In the genomic region with DNA sequence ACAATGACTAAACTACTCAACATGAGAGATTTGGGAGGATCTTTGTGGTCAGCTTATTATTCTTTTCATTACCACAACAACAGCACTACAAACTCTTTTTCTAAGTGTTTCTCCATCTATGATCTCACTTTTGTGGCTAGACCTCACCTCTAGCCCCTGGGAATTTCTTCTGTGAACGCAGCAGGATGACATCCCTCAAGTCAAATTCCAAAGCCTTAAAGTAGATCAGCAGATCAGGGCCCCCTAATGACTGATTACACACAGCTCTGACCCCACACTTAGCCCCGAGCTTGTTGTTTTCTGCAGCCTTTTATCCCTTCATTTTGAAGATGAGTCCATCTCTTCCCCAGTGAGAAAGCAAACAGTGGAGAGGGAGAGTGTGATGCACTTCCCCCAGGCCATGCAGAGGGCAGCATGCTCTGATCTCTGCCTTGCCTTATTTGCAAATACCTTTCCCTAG, we compare ENCODE assay signal across 15 cellular contexts. TPM values are rescaled to one million over a fixed set of nuclear protein-coding genes. Genes with fewer than 3 reads are reported as not detected.
DNase-seq lines count a peak whose midpoint lies in the region; ATAC-seq, FAIRE-seq and TF ChIP-seq lines count a peak whose summit lies in the region.
"Had no signal": no experiment of that assay in that cellular context is flagged by ENCODE, and none has a peak within 500 bp of the region (broad histone marks: within the 10 kb centered on the region; RNA-seq: fewer than 3 reads in every experiment).

No MANE protein-coding gene starts in this region.

- H3K27me3 Mint-ChIP-seq in endodermal cell (ENCODE audit: insufficient read depth) (peaks cover 73% of the 10 kb centered on the region), progenitor cell of endocrine pancreas (peaks cover 2% of the 10 kb centered on the region)
- no peaks in the 10 kb centered on the region for H3K27me3 Mint-ChIP-seq in activated T-helper 2 cell treated with anti-CD3 and anti-CD28 coated beads, Interferon-gamma antibody, Interleukin-2, Interleukin-4, amounts not matched to agents 10 μg/mL and 5 μg/mL and 100 μg/mL, durations not matched to agents 14 hours and 24 hours and 36 hours (ENCODE audit: low read depth)
- peaks cover 0 to 13% of the 10 kb centered on the region in 2 donors for H3K27me3 Mint-ChIP-seq in CD8-positive, alpha-beta memory T cell

- H3K9me3 Mint-ChIP-seq in endodermal cell (peaks cover 6% of the 10 kb centered on the region), progenitor cell of endocrine pancreas (ENCODE audit: low read depth) (peaks cover 3% of the 10 kb centered on the region)
- H3K9me3 Mint-ChIP-seq in activated T-helper 2 cell treated with anti-CD3 and anti-CD28 coated beads, Interferon-gamma antibody, Interleukin-2, Interleukin-4, amounts not matched to agents 10 μg/mL and 5 μg/mL and 100 μg/mL, durations not matched to agents 14 hours and 24 hours and 36 hours: no peaks in the 10 kb centered on the region
- H3K9me3 Mint-ChIP-seq in CD8-positive, alpha-beta memory T cell: peaks cover 0 to 1% (median 0%) of the 10 kb centered on the region in 5 donors

- H3K27ac Mint-ChIP-seq in endodermal cell (no peak overlapping the region), progenitor cell of endocrine pancreas (no peak overlapping the region)
- no peak overlapping the region for H3K27ac Mint-ChIP-seq in activated T-helper 2 cell treated with anti-CD3 and anti-CD28 coated beads, Interferon-gamma antibody, Interleukin-2, Interleukin-4, amounts not matched to agents 10 μg/mL and 5 μg/mL and 100 μg/mL, durations not matched to agents 14 hours and 24 hours and 36 hours
- no peak overlapping the region for H3K27ac Mint-ChIP-seq in CD8-positive, alpha-beta memory T cell
- H3K27ac Mint-ChIP-seq: immature natural killer cell, nephron, T-helper 17 cell had no signal

- no peaks in the 10 kb centered on the region for H3K36me3 ChIP-seq in endodermal cell (ENCODE audit: control insufficient read depth, insufficient read depth, low read length)
- no peaks in the 10 kb centered on the region for H3K36me3 ChIP-seq in CD8-positive, alpha-beta memory T cell (ENCODE audit: insufficient read depth, low read length)

- TF ChIP-seq CTCF in endodermal cell (conservative IDR thresholded peaks at IDR 0.05) (peak; percentile 63), progenitor cell of endocrine pancreas (IDR thresholded peaks at IDR 0.05; ENCODE audit: unreplicated experiment) (peak; percentile 9)

- DNase-seq in GM04503 (ENCODE audit: low read depth): peak; percentile 78
- DNase-seq in NCI-H69 (lab: John Stamatoyannopoulos, UW): peak; percentile 56
- DNase-seq in endodermal cell: peak; percentile 86
- DNase-seq in progenitor cell of endocrine pancreas (ENCODE audit: low spot score, unreplicated experiment): no peak
- no peak for DNase-seq in activated T-helper 2 cell treated with anti-CD3 and anti-CD28 coated beads, Interferon-gamma antibody, Interleukin-2, Interleukin-4, amounts not matched to agents 10 μg/mL and 5 μg/mL and 100 μg/mL, durations not matched to agents 14 hours and 24 hours and 36 hours (ENCODE audit: low spot score)
- no peak for DNase-seq in CD8-positive, alpha-beta memory T cell
- no peak for DNase-seq in GM12891 (ENCODE audit: insufficient read length, low spot score)
- DNase-seq: amygdala; DMS79; immature natural killer cell; NCI-H187 treated with DMSO at 0.1 percent for 48 hours; stimulated activated CD4-positive, alpha-beta T cell treated with anti-CD3 and anti-CD28 coated beads, Interleukin-15, amount 100 ng/mL, for 24 hours; T-helper 17 cell had no signal

- H3K36me3 Mint-ChIP-seq in endodermal cell (ENCODE audit: low read depth): no peaks in the 10 kb centered on the region
- no peaks in the 10 kb centered on the region for H3K36me3 Mint-ChIP-seq in progenitor cell of endocrine pancreas (ENCODE audit: insufficient read depth)
- no peaks in the 10 kb centered on the region for H3K36me3 Mint-ChIP-seq in activated T-helper 2 cell treated with anti-CD3 and anti-CD28 coated beads, Interferon-gamma antibody, Interleukin-2, Interleukin-4, amounts not matched to agents 10 μg/mL and 5 μg/mL and 100 μg/mL, durations not matched to agents 14 hours and 24 hours and 36 hours (ENCODE audit: low read depth)
- no peaks in the 10 kb centered on the region for H3K36me3 Mint-ChIP-seq in CD8-positive, alpha-beta memory T cell
- H3K36me3 Mint-ChIP-seq: immature natural killer cell had no signal

- intact Hi-C loops in activated T-helper 2 cell treated with anti-CD3 and anti-CD28 coated beads, Interferon-gamma antibody, Interleukin-2, Interleukin-4, amounts not matched to agents 10 μg/mL and 5 μg/mL and 100 μg/mL, durations not matched to agents 14 hours and 24 hours and 36 hours (cut with micrococcal nuclease): no loop called here

- CTCF ChIA-PET in CD8-positive, alpha-beta memory T cell (lab: Charles Lee): no interaction called here

- H3K4me1 ChIP-seq in endodermal cell (ENCODE audit: control insufficient read depth, insufficient read depth, low read length): no peaks in the 10 kb centered on the region
- H3K4me1 ChIP-seq in CD8-positive, alpha-beta memory T cell (ENCODE audit: insufficient read depth, low read length): no peaks in the 10 kb centered on the region

- no peak for TF ChIP-seq POLR2A in GM12891 (IDR thresholded peaks at IDR 0.05; ENCODE audit: low read depth, low read length)

- no peak overlapping the region for H3K4me3 Mint-ChIP-seq in endodermal cell
- H3K4me3 Mint-ChIP-seq in progenitor cell of endocrine pancreas (ENCODE audit: low read depth): no peak overlapping the region
- no peak overlapping the region for H3K4me3 Mint-ChIP-seq in activated T-helper 2 cell treated with anti-CD3 and anti-CD28 coated beads, Interferon-gamma antibody, Interleukin-2, Interleukin-4, amounts not matched to agents 10 μg/mL and 5 μg/mL and 100 μg/mL, durations not matched to agents 14 hours and 24 hours and 36 hours (ENCODE audit: low read depth)
- H3K4me3 Mint-ChIP-seq in CD8-positive, alpha-beta memory T cell: no peak overlapping the region
- H3K4me3 Mint-ChIP-seq: immature natural killer cell, nephron, T-helper 17 cell had no signal

- H3K27ac ChIP-seq in endodermal cell (ENCODE audit: low read depth, low read length): no peak overlapping the region
- H3K27ac ChIP-seq in CD8-positive, alpha-beta memory T cell (ENCODE audit: low read depth, low read length): no peak overlapping the region

- H3K4me1 Mint-ChIP-seq in endodermal cell (peaks cover 15% of the 10 kb centered on the region), progenitor cell of endocrine pancreas (ENCODE audit: low read depth) (no peaks in the 10 kb centered on the region)
- H3K4me1 Mint-ChIP-seq in activated T-helper 2 cell treated with anti-CD3 and anti-CD28 coated beads, Interferon-gamma antibody, Interleukin-2, Interleukin-4, amounts not matched to agents 10 μg/mL and 5 μg/mL and 100 μg/mL, durations not matched to agents 14 hours and 24 hours and 36 hours (ENCODE audit: low read depth): no peaks in the 10 kb centered on the region
- H3K4me1 Mint-ChIP-seq in CD8-positive, alpha-beta memory T cell: no peaks in the 10 kb centered on the region
- H3K4me1 Mint-ChIP-seq: immature natural killer cell, T-helper 17 cell had no signal

- 0 to 13% methylated on average over 1 to 2 of the region's 2 CpGs for WGBS in endodermal cell (ENCODE audit: insufficient coverage in 1 of 2, insufficient read length in 1 of 2), 2 experiments

- H3K9ac ChIP-seq in endodermal cell (ENCODE audit: extremely low read depth, low read length, poor library complexity, severe bottlenecking): no peak overlapping the region

- no peak for ATAC-seq in GM18520 (IDR thresholded peaks at IDR 0.05; ENCODE audit: unreplicated experiment)
- ATAC-seq: T-helper 17 cell had no signal

- POLR2A ChIA-PET in CD8-positive, alpha-beta memory T cell (lab: Charles Lee): no interaction called here

- no peak for FAIRE-seq in GM12891 (lab: Jason Lieb, UNC)

- no peak overlapping the region for H3K4me3 ChIP-seq in endodermal cell (ENCODE audit: low read length)
- no peak overlapping the region for H3K4me3 ChIP-seq in CD8-positive, alpha-beta memory T cell (ENCODE audit: low read length)

- peaks cover 72% of the 10 kb centered on the region for H3K27me3 ChIP-seq in endodermal cell (ENCODE audit: control insufficient read depth, insufficient read depth, low read length, poor library complexity, severe bottlenecking)
- no peaks in the 10 kb centered on the region for H3K27me3 ChIP-seq in CD8-positive, alpha-beta memory T cell (ENCODE audit: insufficient read depth, low read length, poor library complexity, severe bottlenecking)

- no peaks in the 10 kb centered on the region for H3K9me3 ChIP-seq in endodermal cell (ENCODE audit: control insufficient read depth, low read length)
- no peaks in the 10 kb centered on the region for H3K9me3 ChIP-seq in CD8-positive, alpha-beta memory T cell (ENCODE audit: low read length)

TF ChIP-seq in GM12891, 5 proteins besides CTCF, POLR2A, EP300 and RAD21:
- TF ChIP-seq PAX5 (IDR thresholded peaks at IDR 0.05; ENCODE audit: insufficient read depth, low read length, severe bottlenecking): no peak
- TF ChIP-seq POU2F2 (IDR thresholded peaks at IDR 0.05; ENCODE audit: low read depth, low read length): no peak
- no peak for TF ChIP-seq SPI1 (IDR thresholded peaks at IDR 0.05; ENCODE audit: low read depth, low read length)
- TF ChIP-seq POLR2AphosphoS5 (IDR thresholded peaks at IDR 0.05; ENCODE audit: low read depth, low read length): no peak
- no peak for TF ChIP-seq TAF1 (IDR thresholded peaks at IDR 0.05; ENCODE audit: low read depth, low read length)

RNA-seq across cellular contexts. Expression of gene TFAM, which starts 27.3 kb away (rescaled TPM):
- total RNA-seq in endodermal cell: 10 to 100 TPM; 68.6 to 72.9 TPM
- 39.5 TPM for polyA plus RNA-seq in endodermal cell (2013, experiment 1 of 2)
- polyA plus RNA-seq in endodermal cell (2013, experiment 2 of 2): 43.1 TPM
- 53.5 and 60.7 TPM in 2 replicates for total RNA-seq in progenitor cell of endocrine pancreas
- total RNA-seq in activated T-helper 2 cell treated with anti-CD3 and anti-CD28 coated beads, Interferon-gamma antibody, Interleukin-2, Interleukin-4, amounts not matched to agents 10 μg/mL and 5 μg/mL and 100 μg/mL, durations not matched to agents 14 hours and 24 hours and 36 hours: 85.0 and 86.6 TPM in 2 replicates
- 100 to 1,000 TPM; 124 to 136 TPM for total RNA-seq in CD8-positive, alpha-beta memory T cell
- 50.6 TPM for polyA plus RNA-seq in CD8-positive, alpha-beta memory T cell
- polyA plus RNA-seq in GM12891 (2012; ENCODE audit: low read depth, missing spikeins): 59.9 TPM

Comparison
In these comparisons a context has a peak if more than half of its experiments do, and no peak if none do; other contexts are left out.
1. DNase-seq: peak in GM04503 (single experiment), NCI-H69 (single experiment) and endodermal cell (single experiment); none in progenitor cell of endocrine pancreas (single experiment), activated T-helper 2 cell treated with anti-CD3 and anti-CD28 coated beads, Interferon-gamma antibody, Interleukin-2, Interleukin-4, amounts not matched to agents 10 μg/mL and 5 μg/mL and 100 μg/mL, durations not matched to agents 14 hours and 24 hours and 36 hours (single experiment), CD8-positive, alpha-beta memory T cell (0 of 5) and GM12891 (single experiment).